In genomic region chr11:10679644-10680043, GRCh38 we compare ENCODE assay signal across 1 cellular context.
TF ChIP-seq lines count a peak whose summit lies in the region.

No MANE protein-coding gene starts in this region.

TF ChIP-seq in IMR-90, 13 proteins besides CTCF, POLR2A, EP300 and RAD21:
- no peak for TF ChIP-seq ELK1 (IDR thresholded peaks at IDR 0.05; ENCODE audit: borderline replicate concordance, low read depth, low read length)
TF ChIP-seq in IMR-90: peak in this region for 0.
